In genomic region chr5:146107901-146108300, GRCh38 we compare ENCODE assay signal across 33 cellular contexts. TPM values are rescaled to one million over a fixed set of nuclear protein-coding genes. Genes with fewer than 3 reads are reported as not detected.
DNase-seq lines count a peak whose midpoint lies in the region; ATAC-seq and TF ChIP-seq lines count a peak whose summit lies in the region.
"Had no signal": no experiment of that assay in that cellular context is flagged by ENCODE, and none has a peak within 500 bp of the region (broad histone marks: within the 10 kb centered on the region; RNA-seq: fewer than 3 reads in every experiment).

No MANE protein-coding gene starts in this region.

- peaks cover 4% of the 10 kb centered on the region for H3K36me3 ChIP-seq in right atrium auricular region
- H3K36me3 ChIP-seq: cardiac muscle cell had no signal

- DNase-seq in AG10803 (ENCODE audit: low read depth) (peak; percentile 73), astrocyte of the hippocampus (ENCODE audit: low read depth, low spot score) (peak; percentile 13), fibroblast of the aortic adventitia (ENCODE audit: low read depth) (peak; percentile 40), HuH-7 (ENCODE audit: low spot score) (no peak), head of caudate nucleus (no peak), right atrium auricular region (ENCODE audit: low spot score) (no peak)
- DNase-seq in Jurkat, Clone E6-1 (ENCODE audit: low read depth, low spot score), result peak; percentile 33
- DNase-seq: activated CD4-positive, alpha-beta T cell treated with anti-CD3 and anti-CD28 coated beads, Interleukin-2, amount 10 ng/mL, durations not matched to agents 24 days and 14 days; activated T-cell treated with anti-CD3 and anti-CD28 coated beads, Interleukin-2, amount 50 U/mL, for 4 hours; amniotic stem cell; DMS53; GF-D8; islet precursor cell; left ventricle myocardium inferior; naive B cell; NCI-H1092 treated with DMSO at 0.1 percent for 48 hours; NCI-H1930; NCI-H524 treated with DMSO at 0.1 percent for 48 hours; NK-92 treated with Interleukin-12 subunit alpha and Interleukin-12 subunit beta, amount 100 ng/mL, for 24 hours; nucleus accumbens; psoas muscle; SHP77; stimulated activated naive CD8-positive, alpha-beta T cell treated with anti-CD3 and anti-CD28 coated beads, Interleukin-15, Interleukin-2, amounts not matched to agents 100 U/mL and 50 U/mL, for 24 hours had no signal

- H3K4me3 ChIP-seq in AG10803 (ENCODE audit: low read length) (no peak overlapping the region), fibroblast of the aortic adventitia (ENCODE audit: low read depth, low read length) (no peak overlapping the region), right atrium auricular region (no peak overlapping the region)
- H3K4me3 ChIP-seq in Jurkat, Clone E6-1 (ENCODE audit: low read length), result no peak overlapping the region
- H3K4me3 ChIP-seq: A549, BLaER1, cardiac muscle cell, coronary artery, left ventricle myocardium inferior, psoas muscle, thoracic aorta, vagina had no signal

- intact Hi-C loops in head of caudate nucleus (cut with DNase I), result no loop called here

- no peak for ATAC-seq in HG03439 (IDR thresholded peaks at IDR 0.05; ENCODE audit: unreplicated experiment)
- ATAC-seq: A549; activated T-cell treated with anti-CD3 and anti-CD28 coated beads, Interleukin-2, amount 50 U/mL, for 4 hours; Panc1; psoas muscle; stimulated activated naive CD8-positive, alpha-beta T cell treated with anti-CD3 and anti-CD28 coated beads, Interleukin-15, Interleukin-2, amounts not matched to agents 100 U/mL and 50 U/mL, for 24 hours had no signal

- H3K9me3 ChIP-seq in right atrium auricular region, result no peaks in the 10 kb centered on the region
- H3K9me3 ChIP-seq: A549, BLaER1, left ventricle myocardium inferior, psoas muscle, thoracic aorta, vagina had no signal

- H3K27me3 ChIP-seq in right atrium auricular region, result no peaks in the 10 kb centered on the region
- H3K27me3 ChIP-seq: BLaER1, cardiac muscle cell, vagina had no signal

- TF ChIP-seq CTCF in AG10803 (conservative IDR thresholded peaks at IDR 0.05; ENCODE audit: low read length), result no peak
- no peak for TF ChIP-seq CTCF in fibroblast of the aortic adventitia (IDR thresholded peaks at IDR 0.05; ENCODE audit: insufficient read depth, low read length)
- TF ChIP-seq CTCF in right atrium auricular region (IDR thresholded peaks at IDR 0.05), result no peak

- H3K27ac ChIP-seq in right atrium auricular region, result no peak overlapping the region
- H3K27ac ChIP-seq: A549, BLaER1, cardiac muscle cell, coronary artery, HL-60, left ventricle myocardium inferior, psoas muscle, thoracic aorta, vagina had no signal

- H3K4me1 ChIP-seq in right atrium auricular region, result peaks cover 0 to 8% of the 10 kb centered on the region in 2 donors
- H3K4me1 ChIP-seq: A549, psoas muscle, vagina had no signal

RNA-seq across cellular contexts. Expression of gene PLAC8L1, which starts 2.5 kb away (rescaled TPM):
- 1.5 TPM for polyA plus RNA-seq in Jurkat, Clone E6-1 (2012; ENCODE audit: insufficient read depth, insufficient read length)
- total RNA-seq in fibroblast of the aortic adventitia (ENCODE audit: low replicate concordance), result 0.98 TPM in 1 of 2 replicates, not detected in the other
- not detected for total RNA-seq in right atrium auricular region
- total RNA-seq: cardiac muscle cell, skeletal muscle tissue, thoracic aorta, vagina had no signal

Comparison
In these comparisons a context has a peak if more than half of its experiments do, and no peak if none do; other contexts are left out.
1. DNase-seq: peak in AG10803 (single experiment), Jurkat, Clone E6-1 (single experiment), astrocyte of the hippocampus (single experiment) and fibroblast of the aortic adventitia (single experiment); none in HuH-7 (single experiment), head of caudate nucleus (0 of 42) and right atrium auricular region (single experiment).